Comparison of ENCODE assay signal across 36 cellular contexts in genomic region chrX:56029188-56029587, GRCh38.
"Had no signal": no experiment of that assay in that cellular context is flagged by ENCODE, and none has a peak within 500 bp of the region (broad histone marks: within the 10 kb centered on the region; RNA-seq: fewer than 3 reads in every experiment).

No MANE protein-coding gene starts in this region.

- H3K4me3 Mint-ChIP-seq: activated B cell treated with CpG ODN at 0.5 μM for 24 hours; activated CD4-positive, alpha-beta memory T cell treated with anti-CD3 and anti-CD28 coated beads for 36 hours; activated naive CD4-positive, alpha-beta T cell treated with anti-CD3 and anti-CD28 coated beads, Interleukin-2, amount 10 ng/mL, durations not matched to agents 7 days and 5 days; activated naive CD8-positive, alpha-beta T cell; activated naive CD8-positive, alpha-beta T cell treated with anti-CD3 and anti-CD28 coated beads, Interleukin-2, amount 50 U/mL, for 24 hours; activated T-cell treated with anti-CD3 and anti-CD28 coated beads, Interleukin-2, amount 50 U/mL, for 4 hours; activated T-helper 1 cell treated with anti-CD3 and anti-CD28 coated beads, Interleukin-12 subunit alpha, Interleukin-12 subunit beta, Interleukin-2, Interleukin-4 antibody, amounts not matched to agents 30 ng/mL and 10 ng/mL and 1 ng/mL, durations not matched to agents 14 hours and 24 hours and 36 hours; central memory CD8-positive, alpha-beta T cell had no signal

- H3K4me1 Mint-ChIP-seq: activated naive CD4-positive, alpha-beta T cell treated with anti-CD3 and anti-CD28 coated beads, Interleukin-2, amount 10 ng/mL, durations not matched to agents 7 days and 5 days; central memory CD8-positive, alpha-beta T cell had no signal

- H3K27ac ChIP-seq: brain microvascular endothelial cell, cardiac muscle cell, KMS-11, VCaP had no signal

- H3K27me3 ChIP-seq: brain microvascular endothelial cell, cardiac muscle cell had no signal

- H3K36me3 Mint-ChIP-seq: activated CD4-positive, alpha-beta memory T cell treated with anti-CD3 and anti-CD28 coated beads for 36 hours; activated naive CD4-positive, alpha-beta T cell treated with anti-CD3 and anti-CD28 coated beads, Interleukin-2, amount 10 ng/mL, durations not matched to agents 7 days and 5 days; activated naive CD8-positive, alpha-beta T cell had no signal

- ATAC-seq: activated naive CD8-positive, alpha-beta T cell treated with anti-CD3 and anti-CD28 coated beads, Interleukin-2, amount 50 U/mL, for 24 hours; activated T-cell treated with anti-CD3 and anti-CD28 coated beads, Interleukin-2, amount 50 U/mL, for 4 hours had no signal

- H3K27ac Mint-ChIP-seq: activated B cell treated with CpG ODN at 0.5 μM for 24 hours; activated CD4-positive, alpha-beta memory T cell treated with anti-CD3 and anti-CD28 coated beads for 36 hours; activated naive CD4-positive, alpha-beta T cell treated with anti-CD3 and anti-CD28 coated beads, Interleukin-2, amount 10 ng/mL, durations not matched to agents 7 days and 5 days; activated naive CD8-positive, alpha-beta T cell; activated naive CD8-positive, alpha-beta T cell treated with anti-CD3 and anti-CD28 coated beads, Interleukin-2, amount 50 U/mL, for 24 hours; activated T-helper 1 cell treated with anti-CD3 and anti-CD28 coated beads, Interleukin-12 subunit alpha, Interleukin-12 subunit beta, Interleukin-2, Interleukin-4 antibody, amounts not matched to agents 30 ng/mL and 10 ng/mL and 1 ng/mL, durations not matched to agents 14 hours and 24 hours and 36 hours had no signal

- H3K27me3 Mint-ChIP-seq: activated B cell treated with CpG ODN at 0.5 μM for 24 hours; activated CD4-positive, alpha-beta memory T cell treated with anti-CD3 and anti-CD28 coated beads for 36 hours; activated naive CD4-positive, alpha-beta T cell treated with anti-CD3 and anti-CD28 coated beads, Interleukin-2, amount 10 ng/mL, durations not matched to agents 7 days and 5 days; activated naive CD8-positive, alpha-beta T cell; activated naive CD8-positive, alpha-beta T cell treated with anti-CD3 and anti-CD28 coated beads, Interleukin-2, amount 50 U/mL, for 24 hours; central memory CD8-positive, alpha-beta T cell had no signal

- H3K4me2 ChIP-seq: KMS-11 had no signal

- H3K4me3 ChIP-seq: cardiac muscle cell had no signal

- DNase-seq: activated B cell treated with CpG ODN at 0.5 μM for 24 hours; activated CD4-positive, alpha-beta memory T cell treated with anti-CD3 and anti-CD28 coated beads for 36 hours; activated CD4-positive, alpha-beta T cell treated with anti-CD3 and anti-CD28 coated beads for 4 hours; activated CD4-positive, alpha-beta T cell treated with anti-CD3 and anti-CD28 coated beads, Interleukin-2, amount 50 U/mL, for 1 hour; activated CD4-positive, CD25-positive, alpha-beta regulatory T cell treated with anti-CD3 and anti-CD28 coated beads, Interleukin-2, amount 50 U/mL, for 72 hours; activated CD8-positive, alpha-beta memory T cell treated with anti-CD3 and anti-CD28 coated beads, Interleukin-2, amount 50 U/mL, for 4 hours; activated gamma-delta T cell treated with Interleukin-2 at 50 U/mL for 16 hours; activated naive CD4-positive, alpha-beta T cell treated with anti-CD3 and anti-CD28 coated beads, Interleukin-2, amount 10 ng/mL, durations not matched to agents 7 days and 5 days; activated naive CD8-positive, alpha-beta T cell treated with anti-CD3 and anti-CD28 coated beads, Interleukin-2, amount 50 U/mL, for 24 hours; activated T-cell treated with anti-CD3 and anti-CD28 coated beads for 4 hours; activated T-cell treated with anti-CD3 and anti-CD28 coated beads, Interleukin-2, amount 50 U/mL, for 4 hours; amniotic stem cell; aorta; brain microvascular endothelial cell; NCI-H1092 treated with DMSO at 0.1 percent for 48 hours; NCI-H1417; NCI-H146; NCI-H187; NCI-H2029 treated with DMSO at 0.1 percent for 48 hours; NCI-H2107; NCI-H2171; NCI-H510A; NCI-H526; NCI-H748 treated with DMSO at 0.1 percent for 48 hours; NK-92 treated with Interleukin-12 subunit alpha and Interleukin-12 subunit beta, amount 100 ng/mL, for 24 hours; Right ventricle myocardium superior; SW 1271; T-helper 1 cell; T-helper 2 cell; T-helper 9 cell had no signal

- H3K36me3 ChIP-seq: brain microvascular endothelial cell, cardiac muscle cell had no signal

- H3K9ac ChIP-seq: KMS-11 had no signal

- H3K9me3 Mint-ChIP-seq: activated CD4-positive, alpha-beta memory T cell treated with anti-CD3 and anti-CD28 coated beads for 36 hours; activated naive CD4-positive, alpha-beta T cell treated with anti-CD3 and anti-CD28 coated beads, Interleukin-2, amount 10 ng/mL, durations not matched to agents 7 days and 5 days; activated T-cell treated with anti-CD3 and anti-CD28 coated beads, Interleukin-2, amount 50 U/mL, for 4 hours; activated T-helper 1 cell treated with anti-CD3 and anti-CD28 coated beads, Interleukin-12 subunit alpha, Interleukin-12 subunit beta, Interleukin-2, Interleukin-4 antibody, amounts not matched to agents 30 ng/mL and 10 ng/mL and 1 ng/mL, durations not matched to agents 14 hours and 24 hours and 36 hours; central memory CD8-positive, alpha-beta T cell had no signal
